ENCODE assay signal across 18 cellular contexts in the genomic region with DNA sequence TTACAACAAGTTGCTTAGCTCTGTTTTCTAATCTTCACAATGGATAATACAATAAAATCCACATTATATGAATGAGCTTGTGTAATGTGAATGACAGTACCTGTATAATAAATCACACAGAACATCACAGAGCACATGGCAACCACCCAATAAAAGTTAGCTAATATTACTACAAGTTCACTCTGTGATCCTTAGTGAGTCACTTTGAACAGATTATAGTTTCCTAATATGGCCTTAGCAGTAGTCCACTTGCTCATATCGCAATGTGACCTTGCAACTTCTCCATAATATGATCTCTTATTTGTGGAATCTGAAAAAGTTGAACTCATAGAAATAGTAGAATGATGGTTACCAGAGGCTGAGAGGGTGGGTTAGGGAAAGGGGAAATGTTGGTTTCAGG.
DNase-seq lines count a peak whose midpoint lies in the region; ATAC-seq and TF ChIP-seq lines count a peak whose summit lies in the region.
"Had no signal": no experiment of that assay in that cellular context is flagged by ENCODE, and none has a peak within 500 bp of the region (broad histone marks: within the 10 kb centered on the region; RNA-seq: fewer than 3 reads in every experiment).

No MANE protein-coding gene starts in this region.

- H3K27me3 ChIP-seq in breast epithelium (no peaks in the 10 kb centered on the region), mammary epithelial cell (ENCODE audit: insufficient read depth, low read length) (no peaks in the 10 kb centered on the region)
- H3K27me3 ChIP-seq: BLaER1 treated with 17β-estradiol and CSF1 and Interleukin-3, amounts not matched to agents 10 nM and 100 nM; spleen had no signal

- in situ Hi-C loops in mammary epithelial cell (cut with MboI; ENCODE audit: low sequenced_read_pairs in 2 of 2): loop anchor here in 1 of 2 donors (25.0 kb wide), 1 partner anchor 189 kb away; no protein-coding TSS in a partner anchor

- H3K4me2 ChIP-seq in mammary epithelial cell (ENCODE audit: insufficient read depth, low read depth, low read length): no peak overlapping the region
- H3K4me2 ChIP-seq: A549; BLaER1 treated with 17β-estradiol and CSF1 and Interleukin-3, amounts not matched to agents 10 nM and 100 nM had no signal

- no peaks in the 10 kb centered on the region for H3K9me3 Mint-ChIP-seq in MCF 10A (ENCODE audit: unreplicated experiment)
- peaks cover 2% of the 10 kb centered on the region for H3K9me3 Mint-ChIP-seq in activated naive CD8-positive, alpha-beta T cell treated with anti-CD3 and anti-CD28 coated beads for 36 hours
- H3K9me3 Mint-ChIP-seq: dendritic cell treated with granulocyte-macrophage colony-stimulating factor and Interleukin-4, amounts not matched to agents 40 ng/mL and 50 ng/mL, for 4 days; nephron had no signal

- H3K27ac ChIP-seq in breast epithelium: no peak overlapping the region
- H3K27ac ChIP-seq in mammary epithelial cell (ENCODE audit: insufficient read depth, low read depth, low read length): no peak overlapping the region
- H3K27ac ChIP-seq: A549; BLaER1 treated with 17β-estradiol and CSF1 and Interleukin-3, amounts not matched to agents 10 nM and 100 nM; spleen had no signal

- TF ChIP-seq CTCF in MCF 10A (IDR thresholded peaks at IDR 0.05; ENCODE audit: unreplicated experiment) (no peak), breast epithelium (IDR thresholded peaks at IDR 0.05) (no peak), mammary epithelial cell (conservative IDR thresholded peaks at IDR 0.05 in 1 of 2, IDR thresholded peaks at IDR 0.05 in 1 of 2; ENCODE audit: extremely low read depth in 1 of 2, insufficient read depth in 1 of 2, low read depth in 1 of 2, low read length in 2 of 2) (no peak)

- no peaks in the 10 kb centered on the region for H3K9me3 ChIP-seq in breast epithelium
- no peaks in the 10 kb centered on the region for H3K9me3 ChIP-seq in mammary epithelial cell (replicated peaks; ENCODE audit: insufficient read depth, low read length)
- H3K9me3 ChIP-seq: A549; BLaER1 treated with 17β-estradiol and CSF1 and Interleukin-3, amounts not matched to agents 10 nM and 100 nM had no signal

- CTCF ChIA-PET in MCF 10A (lab: Yijun Ruan, JAX) (interaction anchor here (0.9 kb wide), 1 partner anchor 218 kb away, joined by 3 read pairs; no protein-coding TSS in a partner anchor), mammary epithelial cell (lab: Charles Lee; ENCODE audit: low non-redundant PET) (no interaction called here)

- no peaks in the 10 kb centered on the region for H3K79me2 ChIP-seq in mammary epithelial cell (ENCODE audit: insufficient read depth, low read length)

- no peak for TF ChIP-seq POLR2A in breast epithelium (IDR thresholded peaks at IDR 0.05)

- H3K4me3 ChIP-seq in breast epithelium (no peak overlapping the region), mammary epithelial cell (replicated peaks in 1 of 3; ENCODE audit: insufficient read depth in 1 of 3, low read depth in 2 of 3, low read length in 3 of 3) (no peak overlapping the region)
- H3K4me3 ChIP-seq: A549; BLaER1 treated with 17β-estradiol and CSF1 and Interleukin-3, amounts not matched to agents 10 nM and 100 nM; spleen had no signal

- no peak overlapping the region for H3K27ac Mint-ChIP-seq in MCF 10A (ENCODE audit: low read depth, unreplicated experiment)
- no peak overlapping the region for H3K27ac Mint-ChIP-seq in activated naive CD8-positive, alpha-beta T cell treated with anti-CD3 and anti-CD28 coated beads for 36 hours
- H3K27ac Mint-ChIP-seq: activated CD4-positive, alpha-beta T cell treated with anti-CD3 and anti-CD28 coated beads for 36 hours; dendritic cell treated with granulocyte-macrophage colony-stimulating factor and Interleukin-4, amounts not matched to agents 40 ng/mL and 50 ng/mL, for 4 days; nephron; progenitor cell of endocrine pancreas had no signal

- ATAC-seq in left cardiac atrium (peak; percentile 72 to 86), HG03571 (IDR thresholded peaks at IDR 0.05; ENCODE audit: unreplicated experiment) (no peak)
- ATAC-seq: A549; activated CD4-positive, alpha-beta T cell treated with anti-CD3 and anti-CD28 coated beads for 36 hours had no signal

- H3K36me3 Mint-ChIP-seq in MCF 10A (ENCODE audit: insufficient read depth, unreplicated experiment): no peaks in the 10 kb centered on the region
- no peaks in the 10 kb centered on the region for H3K36me3 Mint-ChIP-seq in activated naive CD8-positive, alpha-beta T cell treated with anti-CD3 and anti-CD28 coated beads for 36 hours

- H2AFZ ChIP-seq in mammary epithelial cell (ENCODE audit: low read depth, low read length): no peak overlapping the region

- dilution Hi-C loops in mammary epithelial cell (cut with HindIII; ENCODE audit: low sequenced_read_pairs): no loop called here

- no peak overlapping the region for H3K4me3 Mint-ChIP-seq in MCF 10A (ENCODE audit: unreplicated experiment)
- no peak overlapping the region for H3K4me3 Mint-ChIP-seq in activated naive CD8-positive, alpha-beta T cell treated with anti-CD3 and anti-CD28 coated beads for 36 hours
- H3K4me3 Mint-ChIP-seq: activated CD4-positive, alpha-beta T cell treated with anti-CD3 and anti-CD28 coated beads for 36 hours; dendritic cell treated with granulocyte-macrophage colony-stimulating factor and Interleukin-4, amounts not matched to agents 40 ng/mL and 50 ng/mL, for 4 days; nephron had no signal

- 63% methylated on average over 1 of the region's 1 CpG for WGBS in mammary epithelial cell (ENCODE audit: low coverage, missing lambda C conversion rate)

- DNase-seq in MCF 10A (ENCODE audit: unreplicated experiment) (peak; percentile 49), breast epithelium (ENCODE audit: low spot score in 2 of 2) (no peak), mammary epithelial cell (peak; percentile 32), left cardiac atrium (no peak), HuH-7.5 (ENCODE audit: low spot score) (no peak), pons (ENCODE audit: low spot score) (no peak)
- DNase-seq in activated naive CD8-positive, alpha-beta T cell treated with anti-CD3 and anti-CD28 coated beads for 36 hours: no peak
- DNase-seq: activated CD4-positive, alpha-beta T cell treated with anti-CD3 and anti-CD28 coated beads for 36 hours; activated naive CD4-positive, alpha-beta T cell treated with Interleukin-2 at 50 U/mL for 16 hours; NCI-H526; spleen; substantia nigra had no signal

- no peak overlapping the region for H3K9ac ChIP-seq in mammary epithelial cell (ENCODE audit: insufficient read depth, low read length)
- H3K9ac ChIP-seq: BLaER1 treated with 17β-estradiol and CSF1 and Interleukin-3, amounts not matched to agents 10 nM and 100 nM had no signal

- H3K4me1 ChIP-seq in breast epithelium (no peaks in the 10 kb centered on the region), mammary epithelial cell (ENCODE audit: insufficient read depth, low read length) (no peaks in the 10 kb centered on the region)
- H3K4me1 ChIP-seq: A549; BLaER1 treated with 17β-estradiol and CSF1 and Interleukin-3, amounts not matched to agents 10 nM and 100 nM; spleen had no signal

- H3K4me1 Mint-ChIP-seq in MCF 10A (ENCODE audit: insufficient read depth, unreplicated experiment): no peaks in the 10 kb centered on the region
- no peaks in the 10 kb centered on the region for H3K4me1 Mint-ChIP-seq in activated naive CD8-positive, alpha-beta T cell treated with anti-CD3 and anti-CD28 coated beads for 36 hours
- H3K4me1 Mint-ChIP-seq: activated CD4-positive, alpha-beta T cell treated with anti-CD3 and anti-CD28 coated beads for 36 hours; nephron had no signal

- BruUV-seq in MCF 10A (replicated peaks; lab: Mats Ljungman, UMichigan) (no TSS peak), mammary epithelial cell (replicated peaks; lab: Mats Ljungman, UMichigan) (no TSS peak)

- intact Hi-C loops in MCF 10A (cut with micrococcal nuclease) (no loop called here), breast epithelium (cut with DNase I; ENCODE audit: low total_unique reads) (no loop called here), mammary epithelial cell (cut with micrococcal nuclease) (no loop called here), left cardiac atrium (cut with DNase I) (no loop called here)

- H3K36me3 ChIP-seq in breast epithelium (no peaks in the 10 kb centered on the region), mammary epithelial cell (ENCODE audit: insufficient read depth, low read length) (no peaks in the 10 kb centered on the region)
- H3K36me3 ChIP-seq: BLaER1 treated with 17β-estradiol and CSF1 and Interleukin-3, amounts not matched to agents 10 nM and 100 nM; spleen had no signal

- peaks cover 63% of the 10 kb centered on the region for H3K27me3 Mint-ChIP-seq in MCF 10A (ENCODE audit: insufficient read depth, unreplicated experiment)
- H3K27me3 Mint-ChIP-seq in activated naive CD8-positive, alpha-beta T cell treated with anti-CD3 and anti-CD28 coated beads for 36 hours: no peaks in the 10 kb centered on the region
- H3K27me3 Mint-ChIP-seq: activated CD4-positive, alpha-beta T cell treated with anti-CD3 and anti-CD28 coated beads for 36 hours; dendritic cell treated with granulocyte-macrophage colony-stimulating factor and Interleukin-4, amounts not matched to agents 40 ng/mL and 50 ng/mL, for 4 days; progenitor cell of endocrine pancreas had no signal

- no peaks in the 10 kb centered on the region for H4K20me1 ChIP-seq in mammary epithelial cell (ENCODE audit: insufficient read depth, low read length)
- H4K20me1 ChIP-seq: BLaER1 treated with 17β-estradiol and CSF1 and Interleukin-3, amounts not matched to agents 10 nM and 100 nM had no signal

- POLR2A ChIA-PET in MCF 10A (lab: Yijun Ruan, JAX): no interaction called here

Comparison
In these comparisons a context has a peak if more than half of its experiments do, and no peak if none do; other contexts are left out.
1. DNase-seq: peak in MCF 10A (single experiment) and mammary epithelial cell (single experiment); none in breast epithelium (0 of 2), left cardiac atrium (single experiment), HuH-7.5 (single experiment), activated naive CD8-positive, alpha-beta T cell treated with anti-CD3 and anti-CD28 coated beads for 36 hours (single experiment) and pons (single experiment).